8 cellular contexts compared by ENCODE assay signal in genomic region chr5:160513485-160513884, GRCh38.
"Had no signal": no experiment of that assay in that cellular context is flagged by ENCODE, and none has a peak within 500 bp of the region (broad histone marks: within the 10 kb centered on the region; RNA-seq: fewer than 3 reads in every experiment).

No MANE protein-coding gene starts in this region.

- H3K4me1 ChIP-seq: HAP-1 had no signal

- H3K36me3 ChIP-seq: HAP-1 had no signal

- FAIRE-seq: HTR-8/SVneo had no signal

- H3K27me3 Mint-ChIP-seq: IgD-negative memory B cell had no signal

- H3K9me3 ChIP-seq: HAP-1 had no signal

- ATAC-seq: HCT116 had no signal

- H3K4me3 ChIP-seq: HAP-1 had no signal

- DNase-seq: GOT3, H7, HFFc6, KBM-7 had no signal

- H3K27ac Mint-ChIP-seq: HFFc6, IgD-negative memory B cell had no signal

- H3K9me3 Mint-ChIP-seq: HFFc6, IgD-negative memory B cell had no signal

- H3K4me3 Mint-ChIP-seq: HFFc6, IgD-negative memory B cell had no signal
